22 cellular contexts compared by ENCODE assay signal in the genomic region with DNA sequence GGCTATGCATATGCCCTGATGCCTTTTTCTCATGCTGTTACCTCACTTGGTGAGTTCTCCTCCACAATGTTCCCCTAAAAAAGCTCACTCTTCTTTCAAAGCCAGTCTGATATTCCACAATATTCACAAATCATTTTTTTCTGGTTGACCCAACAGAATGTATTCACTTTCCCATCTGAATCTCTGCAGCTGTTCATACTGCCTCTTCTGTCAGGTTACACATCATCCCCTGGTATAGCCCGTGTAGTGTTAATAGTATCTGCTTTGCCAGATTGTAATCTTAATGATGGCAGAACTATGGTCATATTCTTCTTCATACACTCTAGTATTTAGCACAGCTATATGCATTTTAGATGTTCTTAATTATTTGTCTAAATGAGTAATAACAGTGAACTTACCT.
"Had no signal": no experiment of that assay in that cellular context is flagged by ENCODE, and none has a peak within 500 bp of the region (broad histone marks: within the 10 kb centered on the region; RNA-seq: fewer than 3 reads in every experiment).

No MANE protein-coding gene starts in this region.

- H3K4me1 ChIP-seq: colonic mucosa, gastrocnemius medialis, psoas muscle, uterus had no signal

- DNase-seq: activated CD4-positive, alpha-beta memory T cell treated with anti-CD3 and anti-CD28 coated beads for 36 hours; activated CD4-positive, alpha-beta T cell treated with anti-CD3 and anti-CD28 coated beads for 36 hours; activated naive CD4-positive, alpha-beta T cell; activated naive CD8-positive, alpha-beta T cell treated with anti-CD3 and anti-CD28 coated beads for 36 hours; colonic mucosa; endodermal cell; kidney; nephron progenitor cell; psoas muscle; stimulated activated CD4-positive, alpha-beta T cell treated with anti-CD3 and anti-CD28 coated beads, Interleukin-4, amount 100 ng/mL, for 1 hour; stimulated activated naive CD8-positive, alpha-beta T cell treated with anti-CD3 and anti-CD28 coated beads, Interleukin-15, amount 100 ng/mL, for 72 hours; T-helper 17 cell; transverse colon; uterus had no signal

- FAIRE-seq: kidney had no signal

- H3K27me3 ChIP-seq: colonic mucosa, suprapubic skin, transverse colon, uterus had no signal

- H3K4me1 Mint-ChIP-seq: activated CD4-positive, alpha-beta T cell treated with anti-CD3 and anti-CD28 coated beads for 36 hours; activated naive CD8-positive, alpha-beta T cell treated with anti-CD3 and anti-CD28 coated beads for 36 hours; activated T-helper 17 cell treated with anti-CD3 and anti-CD28 coated beads, Interleukin-2, amount 50 U/mL, for 72 hours; central memory CD8-positive, alpha-beta T cell; endodermal cell; stimulated activated naive CD8-positive, alpha-beta T cell treated with anti-CD3 and anti-CD28 coated beads, Interleukin-15, amount 100 ng/mL, for 72 hours; T-helper 17 cell had no signal

- H3K27ac Mint-ChIP-seq: activated CD4-positive, alpha-beta memory T cell treated with anti-CD3 and anti-CD28 coated beads for 36 hours; activated CD4-positive, alpha-beta T cell treated with anti-CD3 and anti-CD28 coated beads for 36 hours; activated naive CD8-positive, alpha-beta T cell treated with anti-CD3 and anti-CD28 coated beads for 36 hours; activated T-helper 17 cell treated with anti-CD3 and anti-CD28 coated beads, Interleukin-2, amount 50 U/mL, for 72 hours; endodermal cell; mesothelial cell of epicardium; stimulated activated naive CD8-positive, alpha-beta T cell treated with anti-CD3 and anti-CD28 coated beads, Interleukin-15, amount 100 ng/mL, for 72 hours; T-helper 17 cell had no signal

- H3K27me3 Mint-ChIP-seq: activated CD4-positive, alpha-beta memory T cell treated with anti-CD3 and anti-CD28 coated beads for 36 hours; activated naive CD8-positive, alpha-beta T cell treated with anti-CD3 and anti-CD28 coated beads for 36 hours; activated T-helper 17 cell treated with anti-CD3 and anti-CD28 coated beads, Interleukin-2, amount 50 U/mL, for 72 hours; brain; central memory CD8-positive, alpha-beta T cell; T-helper 17 cell had no signal

- H3K36me3 ChIP-seq: colonic mucosa, gastrocnemius medialis, suprapubic skin, transverse colon, uterus had no signal

- H3K36me3 Mint-ChIP-seq: activated CD4-positive, alpha-beta memory T cell treated with anti-CD3 and anti-CD28 coated beads for 36 hours; activated naive CD8-positive, alpha-beta T cell treated with anti-CD3 and anti-CD28 coated beads for 36 hours; brain; mesothelial cell of epicardium had no signal

- H3K4me3 Mint-ChIP-seq: activated CD4-positive, alpha-beta memory T cell treated with anti-CD3 and anti-CD28 coated beads for 36 hours; activated CD4-positive, alpha-beta T cell treated with anti-CD3 and anti-CD28 coated beads for 36 hours; activated naive CD8-positive, alpha-beta T cell treated with anti-CD3 and anti-CD28 coated beads for 36 hours; activated T-helper 17 cell treated with anti-CD3 and anti-CD28 coated beads, Interleukin-2, amount 50 U/mL, for 72 hours; brain; central memory CD8-positive, alpha-beta T cell; endodermal cell; mesothelial cell of epicardium; nephron progenitor cell; stimulated activated naive CD8-positive, alpha-beta T cell treated with anti-CD3 and anti-CD28 coated beads, Interleukin-15, amount 100 ng/mL, for 72 hours; T-helper 17 cell had no signal

- H3K9me3 ChIP-seq: colonic mucosa, gastrocnemius medialis, psoas muscle, suprapubic skin, transverse colon, uterus had no signal

- H3K27ac ChIP-seq: colonic mucosa, gastrocnemius medialis, psoas muscle, transverse colon, uterus had no signal

- H3K9me3 Mint-ChIP-seq: activated CD4-positive, alpha-beta memory T cell treated with anti-CD3 and anti-CD28 coated beads for 36 hours; activated naive CD8-positive, alpha-beta T cell treated with anti-CD3 and anti-CD28 coated beads for 36 hours; endodermal cell; nephron progenitor cell; stimulated activated naive CD8-positive, alpha-beta T cell treated with anti-CD3 and anti-CD28 coated beads, Interleukin-15, amount 100 ng/mL, for 72 hours had no signal

- H3K4me3 ChIP-seq: colonic mucosa, gastrocnemius medialis, lung, psoas muscle, skin epidermis, suprapubic skin, transverse colon, uterus had no signal
